In genomic region chr10:71832967-71833366, GRCh38 we compare ENCODE assay signal across 2 cellular contexts.
TF ChIP-seq lines count a peak whose summit lies in the region.

No MANE protein-coding gene starts in this region.

TF ChIP-seq in HEK293, 187 proteins besides CTCF, POLR2A, EP300 and RAD21:
- TF ChIP-seq ZNF362 (tag by site-specific recombination; IDR thresholded peaks at IDR 0.05), result 0 out of 2 replicates have a peak, but pooled peaks have one; percentile 24
- TF ChIP-seq ZNF623 (tag by site-specific recombination; IDR thresholded peaks at IDR 0.05), result no peak

TF ChIP-seq in GM12878, 131 proteins besides CTCF, POLR2A, EP300 and RAD21:
- TF ChIP-seq RUNX3 (IDR thresholded peaks at IDR 0.05; ENCODE audit: low read length) (peak; percentile 34; the same call in 1 of the 2 replicates), SREBF2 (IDR thresholded peaks at IDR 0.05; ENCODE audit: low read length) (no peak), NFIC (IDR thresholded peaks at IDR 0.05; ENCODE audit: low read depth, low read length) (0 out of 2 replicates have a peak, but pooled peaks have one; percentile 20), JUNB (IDR thresholded peaks at IDR 0.05) (peak; percentile 50), PKNOX1 (IDR thresholded peaks at IDR 0.05) (peak; percentile 34; the same call in 1 of the 2 replicates), CBFB (IDR thresholded peaks at IDR 0.05; ENCODE audit: low read depth) (no peak), GABPA (IDR thresholded peaks at IDR 0.05; ENCODE audit: low read depth) (peak; percentile 77), IRF4 (IDR thresholded peaks at IDR 0.05; ENCODE audit: low read depth, low read length) (no peak), ZNF217 (IDR thresholded peaks at IDR 0.05) (no peak)
TF ChIP-seq in GM12878: peak in this region for 5.
